ENCODE assay signal across 14 cellular contexts in genomic region chr2:172283476-172283875, GRCh38.
DNase-seq lines count a peak whose midpoint lies in the region; ATAC-seq lines count a peak whose summit lies in the region.
"Had no signal": no experiment of that assay in that cellular context is flagged by ENCODE, and none has a peak within 500 bp of the region (broad histone marks: within the 10 kb centered on the region; RNA-seq: fewer than 3 reads in every experiment).

No MANE protein-coding gene starts in this region.

- H3K79me2 ChIP-seq in ACC112 (ENCODE audit: control insufficient read depth, insufficient read depth, low read length, unreplicated experiment), result no peaks in the 10 kb centered on the region

- H2AFZ ChIP-seq in ACC112 (ENCODE audit: low read length, unreplicated experiment), result peak overlapping the region; percentile 82

- H3K27me3 ChIP-seq in ACC112 (ENCODE audit: insufficient read depth, low read length), result no peaks in the 10 kb centered on the region

- DNase-seq in KG1 (lab: John Stamatoyannopoulos, UW) (peak; percentile 71), UCSD-AML1 (lab: John Stamatoyannopoulos, UW; ENCODE audit: unreplicated experiment) (peak; percentile 48), islet precursor cell (peak; percentile 73), RPMI8226 (no peak)
- DNase-seq in stimulated activated CD4-positive, alpha-beta T cell treated with anti-CD3 and anti-CD28 coated beads, Interleukin-2, amount 100 ng/mL, for 24 hours, result no peak
- DNase-seq: activated naive CD4-positive, alpha-beta T cell treated with Interleukin-2 at 50 U/mL for 16 hours; central memory CD4-positive, alpha-beta T cell; left ventricle myocardium superior; NCI-H187; substantia nigra had no signal

- no peaks in the 10 kb centered on the region for H3K36me3 ChIP-seq in ACC112 (ENCODE audit: insufficient read depth, low read length)

- peak overlapping the region; percentile 72 for H3K27ac ChIP-seq in ACC112 (ENCODE audit: low read depth, low read length)

- H3K4me3 ChIP-seq in ACC112 (ENCODE audit: low read depth, low read length), result peak overlapping the region; percentile 33; the same call in 1 of the 2 replicates

- ATAC-seq in GM21529 (IDR thresholded peaks at IDR 0.05; ENCODE audit: unreplicated experiment), result no peak
- no peak for ATAC-seq in GM18870 (IDR thresholded peaks at IDR 0.05; ENCODE audit: unreplicated experiment)
- ATAC-seq: left ventricle myocardium superior, Right ventricle myocardium inferior had no signal

- H3K4me1 ChIP-seq in ACC112 (ENCODE audit: control insufficient read depth, insufficient read depth, low read length, unreplicated experiment), result peaks cover 29% of the 10 kb centered on the region

Comparison
In these comparisons a context has a peak if more than half of its experiments do, and no peak if none do; other contexts are left out.
1. DNase-seq: peak in KG1 (single experiment), UCSD-AML1 (single experiment) and islet precursor cell (single experiment); none in stimulated activated CD4-positive, alpha-beta T cell treated with anti-CD3 and anti-CD28 coated beads, Interleukin-2, amount 100 ng/mL, for 24 hours (0 of 2) and RPMI8226 (single experiment).